In genomic region chr7:44441079-44441478, GRCh38 we compare ENCODE assay signal across 22 cellular contexts.
"Had no signal": no experiment of that assay in that cellular context is flagged by ENCODE, and none has a peak within 500 bp of the region (broad histone marks: within the 10 kb centered on the region; RNA-seq: fewer than 3 reads in every experiment).

No MANE protein-coding gene starts in this region.

- H3K36me3 ChIP-seq: colonic mucosa, esophagus muscularis mucosa, left ventricle myocardium inferior had no signal

- H3K4me3 ChIP-seq: colonic mucosa, esophagus muscularis mucosa, left ventricle myocardium inferior, psoas muscle had no signal

- H3K4me1 Mint-ChIP-seq: neural crest cell had no signal

- H3K27ac Mint-ChIP-seq: activated CD4-positive, alpha-beta memory T cell treated with anti-CD3 and anti-CD28 coated beads for 36 hours; brain; immature natural killer cell; type B pancreatic cell; WTC11 had no signal

- H3K4me3 Mint-ChIP-seq: activated CD4-positive, alpha-beta memory T cell treated with anti-CD3 and anti-CD28 coated beads for 36 hours; brain; immature natural killer cell; neural crest cell; stimulated activated naive CD8-positive, alpha-beta T cell treated with anti-CD3 and anti-CD28 coated beads, Interleukin-15, amount 100 ng/mL, for 72 hours; type B pancreatic cell; WTC11 had no signal

- H3K27me3 Mint-ChIP-seq: activated CD4-positive, alpha-beta memory T cell treated with anti-CD3 and anti-CD28 coated beads for 36 hours; brain; stimulated activated naive CD8-positive, alpha-beta T cell treated with anti-CD3 and anti-CD28 coated beads, Interleukin-15, amount 100 ng/mL, for 72 hours; type B pancreatic cell had no signal

- H3K9me3 Mint-ChIP-seq: activated CD4-positive, alpha-beta memory T cell treated with anti-CD3 and anti-CD28 coated beads for 36 hours; brain; immature natural killer cell; neural crest cell; type B pancreatic cell; WTC11 had no signal

- H3K27ac ChIP-seq: colonic mucosa, esophagus muscularis mucosa, left ventricle myocardium inferior, psoas muscle had no signal

- DNase-seq: activated CD4-positive, alpha-beta memory T cell treated with anti-CD3 and anti-CD28 coated beads for 36 hours; activated CD4-positive, alpha-beta T cell treated with anti-CD3 and anti-CD28 coated beads for 4 hours; activated gamma-delta T cell treated with Interleukin-2 at 50 U/mL for 16 hours; anterior cingulate cortex; central memory CD4-positive, alpha-beta T cell; colonic mucosa; effector CD4-positive, alpha-beta T cell; immature natural killer cell; kidney glomerular epithelial cell; left ventricle myocardium inferior; mammary epithelial cell; midbrain; psoas muscle; right cardiac atrium; SK-N-SH; stimulated activated CD4-positive, alpha-beta T cell treated with anti-CD3 and anti-CD28 coated beads, Interleukin-2, amount 100 ng/mL, for 24 hours; stimulated activated naive CD8-positive, alpha-beta T cell treated with anti-CD3 and anti-CD28 coated beads, Interleukin-15, amount 100 ng/mL, for 72 hours had no signal

- H3K27me3 ChIP-seq: colonic mucosa, esophagus muscularis mucosa had no signal

- H3K9me3 ChIP-seq: colonic mucosa, esophagus muscularis mucosa, left ventricle myocardium inferior, psoas muscle, SK-N-SH had no signal

- H3K4me1 ChIP-seq: colonic mucosa had no signal

- ATAC-seq: right cardiac atrium; stimulated activated naive CD8-positive, alpha-beta T cell treated with anti-CD3 and anti-CD28 coated beads, Interleukin-15, amount 100 ng/mL, for 72 hours; WTC11 had no signal
